ENCODE assay signal across 28 cellular contexts in genomic region chr18:62001396-62001795, GRCh38.
"Had no signal": no experiment of that assay in that cellular context is flagged by ENCODE, and none has a peak within 500 bp of the region (broad histone marks: within the 10 kb centered on the region; RNA-seq: fewer than 3 reads in every experiment).

No MANE protein-coding gene starts in this region.

- H3K36me3 Mint-ChIP-seq: T-cell had no signal

- H3K4me1 ChIP-seq: adrenal gland, body of pancreas, gastroesophageal sphincter, left ventricle myocardium inferior, testis, transverse colon had no signal

- H2AFZ ChIP-seq: hepatocyte had no signal

- H3K36me3 ChIP-seq: adrenal gland, gastroesophageal sphincter, left ventricle myocardium inferior, right lobe of liver, transverse colon had no signal

- H3K4me2 ChIP-seq: hepatocyte had no signal

- H3K4me3 Mint-ChIP-seq: activated naive CD4-positive, alpha-beta T cell treated with anti-CD3 and anti-CD28 coated beads for 36 hours; activated naive CD8-positive, alpha-beta T cell treated with anti-CD3 and anti-CD28 coated beads for 36 hours; nephron; T-cell; T-helper 2 cell treated with Interferon-gamma antibody and Interleukin-4, amounts not matched to agents 5 μg/mL and 100 μg/mL, for 36 hours had no signal

- H3K27ac ChIP-seq: adrenal gland, body of pancreas, gastroesophageal sphincter, hepatocyte, left ventricle myocardium inferior, right lobe of liver, testis, transverse colon had no signal

- H3K4me3 ChIP-seq: adrenal gland, body of pancreas, gastroesophageal sphincter, hepatocyte, left ventricle myocardium inferior, lung, mucosa of descending colon, right lobe of liver, testis, transverse colon had no signal

- H3K79me2 ChIP-seq: hepatocyte had no signal

- DNase-seq: activated CD4-positive, alpha-beta T cell treated with anti-CD3 and anti-CD28 coated beads for 4 hours; activated CD4-positive, alpha-beta T cell treated with anti-CD3 and anti-CD28 coated beads, Interleukin-2, amount 50 U/mL, for 48 hours; activated CD4-positive, CD25-positive, alpha-beta regulatory T cell; activated CD8-positive, alpha-beta memory T cell treated with anti-CD3 and anti-CD28 coated beads for 24 hours; activated effector memory CD4-positive, alpha-beta T cell treated with Interleukin-2 at 50 U/mL for 16 hours; activated naive CD4-positive, alpha-beta T cell treated with anti-CD3 and anti-CD28 coated beads for 36 hours; activated naive CD8-positive, alpha-beta T cell treated with anti-CD3 and anti-CD28 coated beads for 36 hours; adrenal gland; aorta; body of pancreas; dermis blood vessel endothelial cell; effector CD4-positive, alpha-beta T cell; erythroblast; islet precursor cell; left ventricle myocardium inferior; mucosa of descending colon; posterior cingulate gyrus; right lobe of liver; stimulated activated CD4-positive, alpha-beta T cell treated with anti-CD3 and anti-CD28 coated beads, Interleukin-2, amount 100 ng/mL, for 48 hours; stimulated activated naive CD4-positive, alpha-beta T cell treated with Interleukin-2 at 50 U/mL for 16 hours; T-cell; testis; transverse colon had no signal

- H3K4me1 Mint-ChIP-seq: T-cell had no signal

- H3K27me3 ChIP-seq: adrenal gland, body of pancreas, gastroesophageal sphincter, hepatocyte, right lobe of liver, testis, transverse colon had no signal

- ATAC-seq: body of pancreas, gastroesophageal sphincter, mucosa of descending colon, right lobe of liver, T-cell had no signal

- H3K27ac Mint-ChIP-seq: activated naive CD4-positive, alpha-beta T cell treated with anti-CD3 and anti-CD28 coated beads for 36 hours; activated naive CD8-positive, alpha-beta T cell treated with anti-CD3 and anti-CD28 coated beads for 36 hours; nephron; T-cell; T-helper 2 cell treated with Interferon-gamma antibody and Interleukin-4, amounts not matched to agents 5 μg/mL and 100 μg/mL, for 36 hours had no signal

- H3K9me3 ChIP-seq: adrenal gland, gastroesophageal sphincter, right lobe of liver, testis, transverse colon had no signal
